ENCODE assay signal across 15 cellular contexts in the genomic region with DNA sequence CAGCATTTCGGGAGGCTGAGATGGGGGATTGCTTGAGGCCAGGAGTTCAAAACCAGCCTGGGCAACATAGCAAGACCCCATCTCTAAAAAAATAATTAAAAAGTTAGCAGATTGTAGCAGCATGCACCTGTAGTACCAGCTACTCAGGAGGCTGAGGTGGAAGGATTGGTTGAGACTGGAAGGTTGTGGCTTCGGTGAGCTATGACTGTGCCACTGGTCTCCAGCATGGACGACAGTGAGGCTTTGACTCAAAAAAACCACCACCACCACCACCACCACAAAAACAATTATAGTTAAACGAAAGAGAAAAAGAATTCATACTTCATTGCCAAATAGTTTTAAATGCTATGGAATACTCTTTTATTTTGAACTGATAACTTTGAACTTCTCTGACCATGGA.
"Had no signal": no experiment of that assay in that cellular context is flagged by ENCODE, and none has a peak within 500 bp of the region (broad histone marks: within the 10 kb centered on the region; RNA-seq: fewer than 3 reads in every experiment).

No MANE protein-coding gene starts in this region.

- H3K27ac ChIP-seq: breast epithelium, left lung, testis, upper lobe of right lung had no signal

- DNase-seq: aorta; dermis blood vessel endothelial cell; erythroblast; left lung; mucosa of descending colon; naive thymus-derived CD8-positive, alpha-beta T cell; right cardiac atrium; SHP77 treated with DMSO at 0.1 percent for 48 hours; testis; upper lobe of right lung had no signal

- H3K36me3 ChIP-seq: breast epithelium, left lung, upper lobe of right lung had no signal

- H3K9me3 Mint-ChIP-seq: activated T-helper 2 cell treated with anti-CD3 and anti-CD28 coated beads, Interferon-gamma antibody, Interleukin-2, Interleukin-4, amounts not matched to agents 10 μg/mL and 5 μg/mL and 100 μg/mL, durations not matched to agents 14 hours and 24 hours and 36 hours; T-helper 1 cell treated with Interleukin-12 subunit alpha and Interleukin-12 subunit beta and Interleukin-4 antibody, amounts not matched to agents 30 μg/mL and 1 μg/mL, for 36 hours had no signal

- H3K4me1 ChIP-seq: breast epithelium, left lung, testis, upper lobe of right lung had no signal

- H3K4me3 Mint-ChIP-seq: activated naive CD8-positive, alpha-beta T cell; naive thymus-derived CD8-positive, alpha-beta T cell; stimulated activated memory B cell treated with anti-CD40 and anti-IgM and Interleukin-4, amounts not matched to agents 10 μg/mL and 1 μg/mL and 100 μg/mL, for 72 hours; T-helper 1 cell treated with Interleukin-12 subunit alpha and Interleukin-12 subunit beta and Interleukin-4 antibody, amounts not matched to agents 30 μg/mL and 1 μg/mL, for 36 hours had no signal

- H3K27me3 ChIP-seq: breast epithelium, left lung, testis, upper lobe of right lung had no signal

- H3K4me3 ChIP-seq: breast epithelium, left lung, mucosa of descending colon, testis, upper lobe of right lung had no signal

- ATAC-seq: left lung; mucosa of descending colon; naive thymus-derived CD8-positive, alpha-beta T cell; right cardiac atrium; stimulated activated memory B cell treated with anti-CD40 and anti-IgM and Interleukin-4, amounts not matched to agents 10 μg/mL and 1 μg/mL and 100 μg/mL, for 72 hours; upper lobe of right lung had no signal

- H3K9me3 ChIP-seq: breast epithelium, left lung, mucosa of descending colon, testis, upper lobe of right lung had no signal

- H3K27me3 Mint-ChIP-seq: activated naive CD8-positive, alpha-beta T cell; naive thymus-derived CD8-positive, alpha-beta T cell; stimulated activated memory B cell treated with anti-CD40 and anti-IgM and Interleukin-4, amounts not matched to agents 10 μg/mL and 1 μg/mL and 100 μg/mL, for 72 hours had no signal

- H3K27ac Mint-ChIP-seq: activated naive CD8-positive, alpha-beta T cell; activated T-helper 2 cell treated with anti-CD3 and anti-CD28 coated beads, Interferon-gamma antibody, Interleukin-2, Interleukin-4, amounts not matched to agents 10 μg/mL and 5 μg/mL and 100 μg/mL, durations not matched to agents 14 hours and 24 hours and 36 hours; stimulated activated memory B cell treated with anti-CD40 and anti-IgM and Interleukin-4, amounts not matched to agents 10 μg/mL and 1 μg/mL and 100 μg/mL, for 72 hours; T-helper 1 cell treated with Interleukin-12 subunit alpha and Interleukin-12 subunit beta and Interleukin-4 antibody, amounts not matched to agents 30 μg/mL and 1 μg/mL, for 36 hours had no signal
